In genomic region chr10:112030431-112030830, GRCh38 we compare ENCODE assay signal across 27 cellular contexts.
"Had no signal": no experiment of that assay in that cellular context is flagged by ENCODE, and none has a peak within 500 bp of the region (broad histone marks: within the 10 kb centered on the region; RNA-seq: fewer than 3 reads in every experiment).

No MANE protein-coding gene starts in this region.

- ATAC-seq: effector memory CD8-positive, alpha-beta T cell; esophagus mucosa; foreskin keratinocyte; gastrocnemius medialis; gastroesophageal sphincter; heart left ventricle; heart right ventricle had no signal

- H3K9me3 ChIP-seq: colonic mucosa had no signal

- H3K4me1 ChIP-seq: colonic mucosa, esophagus muscularis mucosa, esophagus squamous epithelium, foreskin keratinocyte, gastrocnemius medialis, gastroesophageal sphincter, heart left ventricle, heart right ventricle had no signal

- DNase-seq: colonic mucosa; cortex of kidney; dermis blood vessel endothelial cell; dorsolateral prefrontal cortex; effector CD4-positive, alpha-beta T cell; effector CD8-positive, alpha-beta T cell; effector memory CD4-positive, alpha-beta T cell; effector memory CD8-positive, alpha-beta T cell; endodermal cell; erythroblast; esophagus squamous epithelium; foreskin fibroblast; foreskin keratinocyte; foreskin melanocyte; gastrocnemius medialis; glutamatergic neuron; head of caudate nucleus; heart left ventricle; heart right ventricle had no signal

- H3K27me3 ChIP-seq: colonic mucosa, esophagus muscularis mucosa, esophagus squamous epithelium, foreskin keratinocyte, gastrocnemius medialis, gastroesophageal sphincter, heart left ventricle, heart right ventricle had no signal

- H3K36me3 ChIP-seq: colonic mucosa, esophagus muscularis mucosa, esophagus squamous epithelium, gastrocnemius medialis, gastroesophageal sphincter, heart left ventricle, heart right ventricle had no signal

- FAIRE-seq: colon, endothelial cell of umbilical vein, frontal cortex had no signal

- H3K4me3 ChIP-seq: colonic mucosa, coronary artery, dorsolateral prefrontal cortex, esophagus muscularis mucosa, esophagus squamous epithelium, gastrocnemius medialis, gastroesophageal sphincter, heart left ventricle, heart right ventricle had no signal

- H3K27ac ChIP-seq: colonic mucosa, coronary artery, dorsolateral prefrontal cortex, epithelial cell of prostate, esophagus muscularis mucosa, esophagus squamous epithelium, foreskin keratinocyte, gastrocnemius medialis, gastroesophageal sphincter, heart left ventricle, heart right ventricle had no signal
